19 cellular contexts compared by ENCODE assay signal in genomic region chr1:2241820-2242219, GRCh38. TPM values are rescaled to one million over a fixed set of nuclear protein-coding genes. Genes with fewer than 3 reads are reported as not detected.
DNase-seq lines count a peak whose midpoint lies in the region; ATAC-seq and TF ChIP-seq lines count a peak whose summit lies in the region.
"Had no signal": no experiment of that assay in that cellular context is flagged by ENCODE, and none has a peak within 500 bp of the region (broad histone marks: within the 10 kb centered on the region; RNA-seq: fewer than 3 reads in every experiment).

No MANE protein-coding gene starts in this region.

- no peaks in the 10 kb centered on the region for H3K27me3 Mint-ChIP-seq in activated CD8-positive, alpha-beta T cell treated with anti-CD3 and anti-CD28 coated beads for 36 hours
- H3K27me3 Mint-ChIP-seq in activated CD8-positive, alpha-beta T cell treated with anti-CD3 and anti-CD28 coated beads, Interleukin-2, amount 10 ng/mL, durations not matched to agents 7 days and 5 days (ENCODE audit: low read depth): no peaks in the 10 kb centered on the region
- H3K27me3 Mint-ChIP-seq in activated naive CD8-positive, alpha-beta T cell treated with anti-CD3 and anti-CD28 coated beads, Interleukin-2, amount 50 U/mL, for 24 hours: no peaks in the 10 kb centered on the region

- H3K36me3 Mint-ChIP-seq in activated CD8-positive, alpha-beta T cell treated with anti-CD3 and anti-CD28 coated beads for 36 hours (ENCODE audit: low read depth): peaks cover 23% of the 10 kb centered on the region
- peaks cover 25% of the 10 kb centered on the region for H3K36me3 Mint-ChIP-seq in activated CD8-positive, alpha-beta T cell treated with anti-CD3 and anti-CD28 coated beads, Interleukin-2, amount 10 ng/mL, durations not matched to agents 7 days and 5 days (ENCODE audit: low read depth)
- peaks cover 9% of the 10 kb centered on the region for H3K36me3 Mint-ChIP-seq in activated naive CD8-positive, alpha-beta T cell treated with anti-CD3 and anti-CD28 coated beads, Interleukin-2, amount 50 U/mL, for 24 hours (ENCODE audit: low read depth)

- DNase-seq in activated CD8-positive, alpha-beta T cell treated with anti-CD3 and anti-CD28 coated beads for 36 hours: no peak
- DNase-seq in activated CD8-positive, alpha-beta T cell treated with anti-CD3 and anti-CD28 coated beads, Interleukin-2, amount 10 ng/mL, durations not matched to agents 7 days and 5 days: no peak
- DNase-seq in activated naive CD8-positive, alpha-beta T cell treated with anti-CD3 and anti-CD28 coated beads, Interleukin-2, amount 50 U/mL, for 24 hours: no peak
- peak in 2 of 3 donors; percentile 66 to 69 for DNase-seq in right cardiac atrium
- DNase-seq in sigmoid colon: no peak
- no peak for DNase-seq in stomach
- no peak for DNase-seq in effector CD8-positive, alpha-beta T cell (lab: John Stamatoyannopoulos, UW)
- DNase-seq in stimulated activated CD4-positive, alpha-beta T cell treated with anti-CD3 and anti-CD28 coated beads, Interleukin-15, amount 100 ng/mL, for 24 hours: no peak
- DNase-seq: activated CD4-positive, alpha-beta T cell treated with anti-CD3 and anti-CD28 coated beads for 4 hours; Caco-2; GF-D8; GOT3; islet precursor cell; Karpas-422; NCI-H1930; NCI-H69; stimulated activated CD4-positive, alpha-beta T cell treated with anti-CD3 and anti-CD28 coated beads, Interleukin-4, amount 100 ng/mL, for 4 hours had no signal

- H3K9me3 ChIP-seq in right cardiac atrium (ENCODE audit: control insufficient read depth, low read length) (no peaks in the 10 kb centered on the region), sigmoid colon (no peaks in the 10 kb centered on the region), stomach (no peaks in the 10 kb centered on the region)
- H3K9me3 ChIP-seq: Caco-2 had no signal

- no peak overlapping the region for H3K27ac ChIP-seq in right cardiac atrium (ENCODE audit: low read length)
- H3K27ac ChIP-seq in sigmoid colon: peak overlapping the region in 3 of 4 donors; percentile 28 to 92 (median 92)
- peak overlapping the region in 1 of 5 donors; percentile 92 for H3K27ac ChIP-seq in stomach

- intact Hi-C loops in activated CD8-positive, alpha-beta T cell treated with anti-CD3 and anti-CD28 coated beads for 36 hours (cut with micrococcal nuclease): no loop called here
- intact Hi-C loops in right cardiac atrium (cut with DNase I) (no loop called here), sigmoid colon (cut with DNase I) (no loop called here), stomach (cut with DNase I; ENCODE audit: low total_unique reads) (no loop called here)

- TF ChIP-seq POLR2A in sigmoid colon (IDR thresholded peaks at IDR 0.05) (no peak), stomach (IDR thresholded peaks at IDR 0.05) (no peak)

- WGBS in right cardiac atrium: 42% methylated on average over 13 of the region's 13 CpGs
- WGBS in sigmoid colon, 2 donors: 83 to 87% methylated on average over 13 of the region's 13 CpGs
- 61 to 75% (median 68%) methylated on average over 8 to 13 of the region's 13 CpGs for WGBS in stomach, 5 donors

- CTCF ChIA-PET in activated CD8-positive, alpha-beta T cell treated with anti-CD3 and anti-CD28 coated beads for 36 hours (lab: Charles Lee): no interaction called here
- CTCF ChIA-PET in activated CD8-positive, alpha-beta T cell treated with anti-CD3 and anti-CD28 coated beads, Interleukin-2, amount 10 ng/mL, durations not matched to agents 7 days and 5 days (lab: Charles Lee): no interaction called here

- POLR2A ChIA-PET in activated CD8-positive, alpha-beta T cell treated with anti-CD3 and anti-CD28 coated beads for 36 hours (lab: Charles Lee): interaction anchor here (2.1 to 2.9 kb wide), 2 partner anchors 13 to 14 kb away, joined by 6 to 14 read pairs; no protein-coding TSS in a partner anchor
- POLR2A ChIA-PET in activated CD8-positive, alpha-beta T cell treated with anti-CD3 and anti-CD28 coated beads, Interleukin-2, amount 10 ng/mL, durations not matched to agents 7 days and 5 days (lab: Charles Lee): interaction anchor here (0.8 kb wide), 1 partner anchor 11 kb away, joined by 3 read pairs; no protein-coding TSS in a partner anchor

- H3K27me3 ChIP-seq in right cardiac atrium (ENCODE audit: control insufficient read depth, insufficient read depth) (no peaks in the 10 kb centered on the region), sigmoid colon (no peaks in the 10 kb centered on the region), stomach (no peaks in the 10 kb centered on the region)

- peaks cover 47% of the 10 kb centered on the region for H3K4me1 ChIP-seq in right cardiac atrium (ENCODE audit: control insufficient read depth, insufficient read depth, low read length)
- peaks cover 0 to 90% (median 89%) of the 10 kb centered on the region in 4 donors for H3K4me1 ChIP-seq in sigmoid colon
- peaks cover 72 to 99% (median 87%) of the 10 kb centered on the region in 4 donors for H3K4me1 ChIP-seq in stomach
- H3K4me1 ChIP-seq: Caco-2 had no signal

- no peak for ATAC-seq in activated CD8-positive, alpha-beta T cell treated with anti-CD3 and anti-CD28 coated beads for 36 hours
- ATAC-seq in activated CD8-positive, alpha-beta T cell treated with anti-CD3 and anti-CD28 coated beads, Interleukin-2, amount 10 ng/mL, durations not matched to agents 7 days and 5 days: no peak
- ATAC-seq in activated naive CD8-positive, alpha-beta T cell treated with anti-CD3 and anti-CD28 coated beads, Interleukin-2, amount 50 U/mL, for 24 hours: no peak
- ATAC-seq in right cardiac atrium: peak in 1 of 2 donors; percentile 2
- ATAC-seq: sciatic nerve; stimulated activated effector memory CD8-positive, alpha-beta T cell treated with anti-CD3 and anti-CD28 coated beads, Interleukin-12 subunit alpha, Interleukin-12 subunit beta, amount 100 ng/mL, for 72 hours had no signal

- H3K27ac Mint-ChIP-seq in activated CD8-positive, alpha-beta T cell treated with anti-CD3 and anti-CD28 coated beads for 36 hours: peak overlapping the region; percentile 27
- no peak overlapping the region for H3K27ac Mint-ChIP-seq in activated CD8-positive, alpha-beta T cell treated with anti-CD3 and anti-CD28 coated beads, Interleukin-2, amount 10 ng/mL, durations not matched to agents 7 days and 5 days
- H3K27ac Mint-ChIP-seq in activated naive CD8-positive, alpha-beta T cell treated with anti-CD3 and anti-CD28 coated beads, Interleukin-2, amount 50 U/mL, for 24 hours: peak overlapping the region; percentile 13
- H3K27ac Mint-ChIP-seq: stimulated activated effector memory CD8-positive, alpha-beta T cell treated with anti-CD3 and anti-CD28 coated beads, Interleukin-12 subunit alpha, Interleukin-12 subunit beta, amount 100 ng/mL, for 72 hours had no signal

- no peak for TF ChIP-seq CTCF in activated CD8-positive, alpha-beta T cell treated with anti-CD3 and anti-CD28 coated beads for 36 hours (IDR thresholded peaks at IDR 0.05)
- TF ChIP-seq CTCF in sigmoid colon (IDR thresholded peaks at IDR 0.05) (no peak), stomach (IDR thresholded peaks at IDR 0.05) (no peak)

- peaks cover 73% of the 10 kb centered on the region for H3K4me1 Mint-ChIP-seq in activated CD8-positive, alpha-beta T cell treated with anti-CD3 and anti-CD28 coated beads for 36 hours (ENCODE audit: low read depth)
- H3K4me1 Mint-ChIP-seq in activated CD8-positive, alpha-beta T cell treated with anti-CD3 and anti-CD28 coated beads, Interleukin-2, amount 10 ng/mL, durations not matched to agents 7 days and 5 days (ENCODE audit: low read depth): peaks cover 51% of the 10 kb centered on the region
- H3K4me1 Mint-ChIP-seq in activated naive CD8-positive, alpha-beta T cell treated with anti-CD3 and anti-CD28 coated beads, Interleukin-2, amount 50 U/mL, for 24 hours: peaks cover 86% of the 10 kb centered on the region

- TF ChIP-seq EP300 in sigmoid colon (IDR thresholded peaks at IDR 0.05) (no peak), stomach (IDR thresholded peaks at IDR 0.05) (no peak)

- no peak overlapping the region for H3K4me3 Mint-ChIP-seq in activated CD8-positive, alpha-beta T cell treated with anti-CD3 and anti-CD28 coated beads for 36 hours
- H3K4me3 Mint-ChIP-seq in activated CD8-positive, alpha-beta T cell treated with anti-CD3 and anti-CD28 coated beads, Interleukin-2, amount 10 ng/mL, durations not matched to agents 7 days and 5 days: no peak overlapping the region
- no peak overlapping the region for H3K4me3 Mint-ChIP-seq in activated naive CD8-positive, alpha-beta T cell treated with anti-CD3 and anti-CD28 coated beads, Interleukin-2, amount 50 U/mL, for 24 hours
- H3K4me3 Mint-ChIP-seq: stimulated activated effector memory CD8-positive, alpha-beta T cell treated with anti-CD3 and anti-CD28 coated beads, Interleukin-12 subunit alpha, Interleukin-12 subunit beta, amount 100 ng/mL, for 72 hours had no signal

- no peaks in the 10 kb centered on the region for H3K9me3 Mint-ChIP-seq in activated CD8-positive, alpha-beta T cell treated with anti-CD3 and anti-CD28 coated beads for 36 hours
- no peaks in the 10 kb centered on the region for H3K9me3 Mint-ChIP-seq in activated CD8-positive, alpha-beta T cell treated with anti-CD3 and anti-CD28 coated beads, Interleukin-2, amount 10 ng/mL, durations not matched to agents 7 days and 5 days (ENCODE audit: insufficient read depth)
- no peaks in the 10 kb centered on the region for H3K9me3 Mint-ChIP-seq in activated naive CD8-positive, alpha-beta T cell treated with anti-CD3 and anti-CD28 coated beads, Interleukin-2, amount 50 U/mL, for 24 hours
- H3K9me3 Mint-ChIP-seq: stimulated activated effector memory CD8-positive, alpha-beta T cell treated with anti-CD3 and anti-CD28 coated beads, Interleukin-12 subunit alpha, Interleukin-12 subunit beta, amount 100 ng/mL, for 72 hours had no signal

- H3K36me3 ChIP-seq in sigmoid colon (peaks cover 0 to 4% (median 0%) of the 10 kb centered on the region in 4 donors), stomach (peaks cover 0 to 8% (median 7%) of the 10 kb centered on the region in 4 donors)

- H3K4me3 ChIP-seq in right cardiac atrium (ENCODE audit: low read length) (no peak overlapping the region), sigmoid colon (no peak overlapping the region), stomach (no peak overlapping the region)

RNA-seq across cellular contexts. Expression of gene SKI, which starts 13.7 kb away (rescaled TPM):
- 10 to 100 TPM; 27.5 to 28.3 TPM for total RNA-seq in activated CD8-positive, alpha-beta T cell treated with anti-CD3 and anti-CD28 coated beads for 36 hours
- 10 to 100 TPM; 41.2 to 41.4 TPM for total RNA-seq in activated CD8-positive, alpha-beta T cell treated with anti-CD3 and anti-CD28 coated beads, Interleukin-2, amount 10 ng/mL, durations not matched to agents 7 days and 5 days
- total RNA-seq in right cardiac atrium (10 to 100 TPM; 56.7 to 83.1 (median 68.9) TPM), sigmoid colon (10 to 100 TPM; 18.9 to 50.4 (median 26.9) TPM), stomach (10 to 100 TPM; 18.7 to 84.0 (median 32.7) TPM)
- polyA plus RNA-seq in right cardiac atrium (35.6 TPM), sigmoid colon (10 to 100 TPM in 1 of 3 donors, 1 to 10 TPM in 2; 5.8 to 20.0 (median 6.6) TPM), stomach (10 to 100 TPM in 2 of 3 donors, 1 to 10 TPM in 1; 7.4 to 14.8 (median 13.9) TPM)

RNA-seq across cellular contexts. Expression of gene FAAP20, which starts 47.2 kb away (rescaled TPM):
- total RNA-seq in activated CD8-positive, alpha-beta T cell treated with anti-CD3 and anti-CD28 coated beads for 36 hours: 10 to 100 TPM; 64.7 to 71.7 TPM
- 10 to 100 TPM; 69.7 to 74.4 TPM for total RNA-seq in activated CD8-positive, alpha-beta T cell treated with anti-CD3 and anti-CD28 coated beads, Interleukin-2, amount 10 ng/mL, durations not matched to agents 7 days and 5 days
- 10 to 100 TPM; 35.5 to 49.3 (median 37.2) TPM for total RNA-seq in right cardiac atrium
- polyA plus RNA-seq in right cardiac atrium: 56.3 TPM
- total RNA-seq in sigmoid colon: 10 to 100 TPM; 33.8 to 49.5 (median 39.6) TPM
- polyA plus RNA-seq in sigmoid colon: 10 to 100 TPM; 28.4 to 58.0 (median 56.5) TPM
- total RNA-seq in stomach: 100 to 1,000 TPM in 1 of 5 donors, 10 to 100 TPM in 3, 1 to 10 TPM in 1; 8.2 to 170 (median 25.8) TPM
- polyA plus RNA-seq in stomach: 100 to 1,000 TPM in 2 of 3 donors, 10 to 100 TPM in 1; 91.3 to 120 (median 101) TPM

Comparison
In these comparisons a context has a peak if more than half of its experiments do, and no peak if none do; other contexts are left out.
1. DNase-seq: peak in right cardiac atrium (2 of 3); none in activated CD8-positive, alpha-beta T cell treated with anti-CD3 and anti-CD28 coated beads for 36 hours (single experiment), activated CD8-positive, alpha-beta T cell treated with anti-CD3 and anti-CD28 coated beads, Interleukin-2, amount 10 ng/mL, durations not matched to agents 7 days and 5 days (single experiment), activated naive CD8-positive, alpha-beta T cell treated with anti-CD3 and anti-CD28 coated beads, Interleukin-2, amount 50 U/mL, for 24 hours (single experiment), sigmoid colon (single experiment), stomach (single experiment), effector CD8-positive, alpha-beta T cell (single experiment) and stimulated activated CD4-positive, alpha-beta T cell treated with anti-CD3 and anti-CD28 coated beads, Interleukin-15, amount 100 ng/mL, for 24 hours (single experiment).